ENCODE assay signal across 8 cellular contexts in the genomic region with DNA sequence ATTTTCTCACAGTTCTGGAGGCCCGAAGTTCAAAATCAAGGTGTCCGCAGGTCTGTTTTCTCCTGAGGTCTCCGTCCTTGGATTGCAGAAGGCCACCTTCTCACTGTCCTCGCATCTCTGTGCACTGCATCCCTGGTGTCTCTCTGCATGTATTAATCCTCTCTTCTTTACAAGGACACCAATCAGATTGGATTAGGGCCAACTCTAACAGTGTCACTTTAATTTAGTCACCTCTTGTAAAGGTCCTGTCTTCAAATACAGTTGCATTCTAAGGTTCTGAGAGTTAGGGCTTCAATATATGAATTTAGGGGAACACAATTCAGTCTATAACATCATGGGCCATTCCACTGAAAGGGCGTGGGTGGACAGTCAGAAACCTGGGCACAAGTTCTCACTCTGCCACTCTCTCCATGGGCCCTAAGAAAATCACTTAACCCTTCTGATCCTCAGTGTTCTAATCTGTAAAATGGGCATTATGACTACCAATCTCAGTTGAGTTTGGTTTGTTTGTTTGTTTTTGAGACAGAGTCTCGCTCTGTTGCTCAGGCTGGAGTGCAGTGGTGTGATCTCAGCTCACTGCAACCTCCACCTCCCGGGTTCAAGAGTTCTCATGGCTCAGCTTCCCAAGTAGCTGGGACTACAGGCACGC.
"Had no signal": no experiment of that assay in that cellular context is flagged by ENCODE, and none has a peak within 500 bp of the region (broad histone marks: within the 10 kb centered on the region; RNA-seq: fewer than 3 reads in every experiment).

No MANE protein-coding gene starts in this region.

- H2AFZ ChIP-seq: GM23248 had no signal

- ATAC-seq: HCT116 had no signal

- H3K27ac ChIP-seq: GM23248, HL-60 had no signal

- H3K4me3 ChIP-seq: GM23248, HAP-1 had no signal

- DNase-seq: GM23248, GOT3, H7, IMR-90, KBM-7 had no signal

- H3K9ac ChIP-seq: GM23248 had no signal

- H3K9me3 ChIP-seq: HAP-1 had no signal
